10 cellular contexts compared by ENCODE assay signal in genomic region chr14:29637406-29637805, GRCh38.
DNase-seq lines count a peak whose midpoint lies in the region; ATAC-seq, FAIRE-seq and TF ChIP-seq lines count a peak whose summit lies in the region.
"Had no signal": no experiment of that assay in that cellular context is flagged by ENCODE, and none has a peak within 500 bp of the region (broad histone marks: within the 10 kb centered on the region; RNA-seq: fewer than 3 reads in every experiment).

No MANE protein-coding gene starts in this region.

- no peak overlapping the region for H2BK12ac ChIP-seq in H9 (ENCODE audit: insufficient read length, low read depth, low read length)

- peak; percentile 83 for DNase-seq in DMS 273 (lab: John Stamatoyannopoulos, UW; ENCODE audit: unreplicated experiment)
- peak; percentile 81 for DNase-seq in NCI-H2171 treated with DMSO at 0.1 percent for 48 hours (lab: John Stamatoyannopoulos, UW)
- DNase-seq in mucosa of gallbladder (ENCODE audit: low spot score): peak; percentile 82
- no peak for DNase-seq in H9
- DNase-seq in D721Med (ENCODE audit: insufficient read length, low spot score): no peak
- DNase-seq: NCI-H1436 had no signal

- H3K4me2 ChIP-seq in H9 (ENCODE audit: insufficient read depth, insufficient read length, low read length): no peak overlapping the region

- H3K9ac ChIP-seq in endocrine pancreas (ENCODE audit: control insufficient read depth, insufficient read depth, low read length) (no peak overlapping the region), H9 (ENCODE audit: extremely low read depth, insufficient read length, low read length) (no peak overlapping the region)

- no peaks in the 10 kb centered on the region for H3K36me3 ChIP-seq in endocrine pancreas (ENCODE audit: control insufficient read depth, insufficient read depth, low read length)

- H4K91ac ChIP-seq in H9 (ENCODE audit: insufficient read length, low read depth, low read length): no peak overlapping the region

- no peak for FAIRE-seq in D721Med (lab: Jason Lieb, UNC)

- H3T11ph ChIP-seq in H9 (ENCODE audit: low read length): no peak overlapping the region

- H4K8ac ChIP-seq in H9 (replicated peaks; ENCODE audit: insufficient read length, low read depth, low read length): no peak overlapping the region

- H4K5ac ChIP-seq in H9 (ENCODE audit: insufficient read length, low read depth, low read length): no peak overlapping the region

- H3K36me3 Mint-ChIP-seq in H9 (ENCODE audit: insufficient read depth in 1 of 3, low read depth in 3 of 3): no peaks in the 10 kb centered on the region

- ATAC-seq in GM18520 (IDR thresholded peaks at IDR 0.05; ENCODE audit: unreplicated experiment): no peak
- no peak for ATAC-seq in GM18517 (IDR thresholded peaks at IDR 0.05; ENCODE audit: unreplicated experiment)

- H3K27me3 ChIP-seq in endocrine pancreas (ENCODE audit: control insufficient read depth, insufficient read depth, low read length) (no peaks in the 10 kb centered on the region), H9 (ENCODE audit: insufficient read depth, low read length) (no peaks in the 10 kb centered on the region)

- H3K23ac ChIP-seq in H9 (ENCODE audit: insufficient read length, low read depth, low read length): no peak overlapping the region

- H3K4me1 ChIP-seq in endocrine pancreas (ENCODE audit: control insufficient read depth, insufficient read depth, low read length) (peaks cover 5% of the 10 kb centered on the region), H9 (ENCODE audit: insufficient read depth, low read length) (no peaks in the 10 kb centered on the region)

- no peak overlapping the region for H2BK5ac ChIP-seq in H9 (ENCODE audit: insufficient read length, low read length)

- H3K56ac ChIP-seq in H9 (ENCODE audit: insufficient read length, low read depth, low read length): no peak overlapping the region

- H3K4me1 Mint-ChIP-seq in H9: no peaks in the 10 kb centered on the region

- no peak overlapping the region for H3K27ac ChIP-seq in H9 (ENCODE audit: insufficient read length, low read depth, low read length)
- H3K27ac ChIP-seq: epithelial cell of prostate had no signal

- no peak overlapping the region for H2AK5ac ChIP-seq in H9 (ENCODE audit: insufficient read length, low read length)

- no peaks in the 10 kb centered on the region for H3K79me2 ChIP-seq in H9 (ENCODE audit: insufficient read depth, low read length)

- TF ChIP-seq CTCF in H9 (conservative IDR thresholded peaks at IDR 0.05): no peak
- TF ChIP-seq CTCF in D721Med (IDR thresholded peaks at IDR 0.05; ENCODE audit: insufficient read depth, missing control alignments): no peak

- H2BK20ac ChIP-seq in H9 (ENCODE audit: low read depth, low read length, poor library complexity, severe bottlenecking): no peak overlapping the region

- H2BK15ac ChIP-seq in H9 (ENCODE audit: low read depth, low read length): no peak overlapping the region

- H3K9me3 Mint-ChIP-seq in H9: no peaks in the 10 kb centered on the region

- no peaks in the 10 kb centered on the region for H3K79me1 ChIP-seq in H9 (ENCODE audit: insufficient read depth, low read depth, low read length, poor library complexity, severe bottlenecking)

- H3K4ac ChIP-seq in H9 (ENCODE audit: low read depth, low read length): no peak overlapping the region

- no peak overlapping the region for H2BK120ac ChIP-seq in H9 (ENCODE audit: low read depth, low read length, poor library complexity, severe bottlenecking)

- H3K27ac Mint-ChIP-seq in H9: no peak overlapping the region

- no peak overlapping the region for H2AFZ ChIP-seq in H9 (ENCODE audit: low read length)

- no peak overlapping the region for H3K14ac ChIP-seq in H9 (ENCODE audit: insufficient read depth, low read length)

- no peak overlapping the region for H3K4me3 Mint-ChIP-seq in H9

- H3K4me3 ChIP-seq in endocrine pancreas (ENCODE audit: control insufficient read depth, insufficient read depth, low read length): peak overlapping the region; percentile 26

- H3K9me3 ChIP-seq in endocrine pancreas (ENCODE audit: control insufficient read depth, low read length) (no peaks in the 10 kb centered on the region), H9 (ENCODE audit: control insufficient read depth, low read depth, low read length) (no peaks in the 10 kb centered on the region)

- no CpG with 5 or more reads among the region's 2 CpGs for WGBS in H9 (ENCODE audit: extremely low coverage, insufficient read length, low lambda C conversion rate)

- no peaks in the 10 kb centered on the region for H4K20me1 ChIP-seq in H9 (ENCODE audit: control insufficient read depth, insufficient read depth, insufficient read length)

- no peaks in the 10 kb centered on the region for H3K23me2 ChIP-seq in H9 (ENCODE audit: insufficient read length, low read depth, low read length, poor library complexity, severe bottlenecking)

- no peaks in the 10 kb centered on the region for H3K27me3 Mint-ChIP-seq in H9 (ENCODE audit: low read depth)

- H3K18ac ChIP-seq in H9 (ENCODE audit: insufficient read length, low read depth, low read length): no peak overlapping the region

Comparison
In these comparisons a context has a peak if more than half of its experiments do, and no peak if none do; other contexts are left out.
1. DNase-seq: peak in DMS 273 (single experiment), NCI-H2171 treated with DMSO at 0.1 percent for 48 hours (single experiment) and mucosa of gallbladder (single experiment); none in H9 (single experiment) and D721Med (single experiment).